In genomic region chr18:51107082-51107481, GRCh38 we compare ENCODE assay signal across 13 cellular contexts.
A peak's percentile ranks its signal among the peaks of the same experiment; 100 is the strongest.
DNase-seq lines count a peak whose midpoint lies in the region; ATAC-seq and TF ChIP-seq lines count a peak whose summit lies in the region.
"Had no signal": no experiment of that assay in that cellular context is flagged by ENCODE, and none has a peak within 500 bp of the region (broad histone marks: within the 10 kb centered on the region; RNA-seq: fewer than 3 reads in every experiment).

No MANE protein-coding gene starts in this region.

- H3F3A ChIP-seq in MM.1S (ENCODE audit: insufficient read depth, low read length): peaks cover 10% of the 10 kb centered on the region

- peak; percentile 43 for ATAC-seq in GM19023 (IDR thresholded peaks at IDR 0.05; ENCODE audit: unreplicated experiment)
- ATAC-seq in GM21576 (IDR thresholded peaks at IDR 0.05; ENCODE audit: unreplicated experiment): no peak

- H3K9me2 ChIP-seq in MM.1S (replicated peaks; ENCODE audit: insufficient read depth, low read length): no peaks in the 10 kb centered on the region

- H3K27ac ChIP-seq in MM.1S (ENCODE audit: low read length): peak overlapping the region; percentile 66; the same call in 1 of the 2 replicates
- H3K27ac ChIP-seq: skin epidermis, tibial artery had no signal

- peak overlapping the region; percentile 67 for H3K4me2 ChIP-seq in MM.1S (ENCODE audit: low read depth, low read length)

- DNase-seq in GM12865 (ENCODE audit: low read depth): peak; percentile 38
- DNase-seq in MM.1S: peak; percentile 47
- DNase-seq in foreskin melanocyte: peak; percentile 73
- DNase-seq in GM19238 (ENCODE audit: insufficient read length, low spot score): no peak
- no peak for DNase-seq in putamen (ENCODE audit: low spot score)
- DNase-seq: effector CD8-positive, alpha-beta T cell; glutamatergic neuron; left colon; NCI-H2029; tibial artery had no signal

- no peaks in the 10 kb centered on the region for H3K79me2 ChIP-seq in MM.1S (ENCODE audit: low read length)

- no peak overlapping the region for H3K9ac ChIP-seq in MM.1S (ENCODE audit: low read length)

- TF ChIP-seq CTCF in GM12865 (IDR thresholded peaks at IDR 0.05; ENCODE audit: insufficient read depth, low read depth, low read length, missing control alignments) (no peak), MM.1S (IDR thresholded peaks at IDR 0.05; ENCODE audit: low read length) (no peak)

- no peaks in the 10 kb centered on the region for H3K27me3 ChIP-seq in MM.1S (replicated peaks; ENCODE audit: insufficient read depth, low read length)

- H3K9me3 ChIP-seq in MM.1S (replicated peaks; ENCODE audit: insufficient read depth, low read length): no peaks in the 10 kb centered on the region

- no peaks in the 10 kb centered on the region for H4K20me1 ChIP-seq in MM.1S (ENCODE audit: insufficient read depth, low read length)

- no peak overlapping the region for H3K4me3 ChIP-seq in GM12865 (ENCODE audit: low read depth, low read length)
- peak overlapping the region; percentile 26; the same call in 1 of the 2 replicates for H3K4me3 ChIP-seq in MM.1S (ENCODE audit: low read length)
- H3K4me3 ChIP-seq: skin epidermis, tibial artery had no signal

- H3K36me3 ChIP-seq in MM.1S (replicated peaks; ENCODE audit: insufficient read depth, low read length): no peaks in the 10 kb centered on the region
- H3K36me3 ChIP-seq: tibial artery had no signal

- H2AFZ ChIP-seq in MM.1S (ENCODE audit: low read length): peak overlapping the region; percentile 46

- peaks cover 23% of the 10 kb centered on the region for H3K4me1 ChIP-seq in MM.1S (ENCODE audit: low read length)

Comparison
In these comparisons a context has a peak if more than half of its experiments do, and no peak if none do; other contexts are left out.
1. DNase-seq: peak in GM12865 (single experiment), MM.1S (single experiment) and foreskin melanocyte (single experiment); none in GM19238 (single experiment) and putamen (single experiment).